In the genomic region with DNA sequence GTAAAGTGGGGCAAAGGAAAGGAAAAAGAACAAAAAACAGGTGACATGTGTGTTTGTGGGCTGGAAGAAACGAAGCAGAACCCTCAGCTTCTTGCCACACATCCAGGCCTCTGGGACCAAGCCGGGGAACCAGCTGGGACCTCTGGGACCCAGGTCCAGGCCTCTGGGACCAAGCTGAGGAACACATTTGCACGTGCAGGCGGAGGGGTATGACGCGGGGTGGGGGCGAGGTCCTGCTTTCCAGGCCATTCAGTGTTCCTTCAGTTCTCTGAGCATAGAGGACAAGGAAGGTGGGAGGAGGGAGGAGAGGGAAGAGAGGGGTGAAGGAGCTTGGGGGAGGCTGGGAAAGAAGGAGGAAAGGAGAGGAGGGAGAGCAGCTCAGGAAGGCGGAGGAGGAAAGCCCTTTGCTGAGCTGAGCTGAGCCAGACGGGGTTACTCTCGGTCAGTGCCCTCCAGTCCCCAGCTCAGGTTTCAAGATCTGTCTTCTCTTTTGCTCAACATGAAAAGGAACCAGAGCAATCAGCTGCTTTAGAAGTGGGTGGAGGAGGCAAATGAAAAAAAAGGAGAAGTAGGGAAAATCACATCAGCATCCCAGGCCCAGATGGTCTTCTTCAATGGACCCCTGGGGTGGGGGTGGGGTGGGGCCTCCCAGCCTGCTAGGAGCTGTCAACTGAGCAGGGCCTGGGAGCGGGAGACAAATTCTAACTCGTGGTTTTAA, we compare ENCODE assay signal across 8 cellular contexts. TPM values are rescaled to one million over a fixed set of nuclear protein-coding genes. Genes with fewer than 3 reads are reported as not detected.
DNase-seq lines count a peak whose midpoint lies in the region; ATAC-seq, FAIRE-seq and TF ChIP-seq lines count a peak whose summit lies in the region.

No MANE protein-coding gene starts in this region.

- WGBS in esophagus, 2 donors: 47 to 52% methylated on average over 12 of the region's 12 CpGs
- WGBS in small intestine, 3 donors: 57 to 81% (median 71%) methylated on average over 12 of the region's 12 CpGs

- DNase-seq in Calu3 (peak; percentile 43), RPMI8226 (peak; percentile 24), natural killer cell (no peak), small intestine (no peak)
- DNase-seq in activated CD4-positive, alpha-beta T cell treated with anti-CD3 and anti-CD28 coated beads, Interleukin-2, amount 50 U/mL, for 4 hours: no peak

- TF ChIP-seq CTCF in Calu3 (IDR thresholded peaks at IDR 0.05; ENCODE audit: unreplicated experiment) (no peak), natural killer cell (IDR thresholded peaks at IDR 0.05) (no peak)

- H3K4me1 Mint-ChIP-seq in Calu3 (ENCODE audit: low read depth, unreplicated experiment): peaks cover 9% of the 10 kb centered on the region
- H3K4me1 Mint-ChIP-seq in natural killer cell: no peaks in the 10 kb centered on the region

- H3K36me3 ChIP-seq in esophagus (ENCODE audit: control insufficient read depth in 2 of 2, insufficient read depth in 2 of 2, low read length in 1 of 2): peaks cover 2 to 4% of the 10 kb centered on the region in 2 donors
- H3K36me3 ChIP-seq in small intestine (ENCODE audit: control insufficient read depth in 2 of 2, insufficient read depth in 2 of 2, low read length in 2 of 2): no peaks in the 10 kb centered on the region

- H3K4me3 Mint-ChIP-seq in Calu3 (ENCODE audit: low read depth, unreplicated experiment) (no peak overlapping the region), natural killer cell (no peak overlapping the region)

- H3K9me3 Mint-ChIP-seq in Calu3 (ENCODE audit: low read depth, unreplicated experiment): no peaks in the 10 kb centered on the region
- no peaks in the 10 kb centered on the region for H3K9me3 Mint-ChIP-seq in natural killer cell

- no peak for FAIRE-seq in small intestine (lab: Jason Lieb, UNC)

- CTCF ChIA-PET in Calu3 (lab: Charles Lee): interaction anchor here (0.6 to 1.1 kb wide), 5 partner anchors 14 to 627 kb away, joined by 3 to 12 read pairs (median 5); no protein-coding TSS in a partner anchor

- peak; percentile 91 for ATAC-seq in GM21423 (IDR thresholded peaks at IDR 0.05; ENCODE audit: unreplicated experiment)
- peak; percentile 78 for ATAC-seq in HG03575 (IDR thresholded peaks at IDR 0.05; ENCODE audit: extremely low read depth, insufficient number of reproducible peaks, low FRiP score, unreplicated experiment)
- ATAC-seq in natural killer cell: peak; percentile 24 to 41 (median 40)

- H3K27me3 Mint-ChIP-seq in Calu3 (ENCODE audit: unreplicated experiment) (no peaks in the 10 kb centered on the region), natural killer cell (ENCODE audit: low read depth in 2 of 2) (peaks cover 0 to 3% of the 10 kb centered on the region in 2 donors)

- peak overlapping the region; percentile 52 to 61 for H3K27ac ChIP-seq in esophagus (ENCODE audit: low read depth in 2 of 2, low read length in 1 of 2)
- peak overlapping the region in 1 of 2 donors; percentile 79 for H3K27ac ChIP-seq in small intestine (ENCODE audit: low read depth in 1 of 2, low read length in 1 of 2)

- H3K9me3 ChIP-seq in esophagus (ENCODE audit: control insufficient read depth in 2 of 2, insufficient read depth in 1 of 2, low read depth in 1 of 2, low read length in 1 of 2) (no peaks in the 10 kb centered on the region), small intestine (ENCODE audit: control insufficient read depth, low read depth) (no peaks in the 10 kb centered on the region)

- H3K36me3 Mint-ChIP-seq in Calu3 (ENCODE audit: insufficient read depth, unreplicated experiment): no peaks in the 10 kb centered on the region
- no peaks in the 10 kb centered on the region for H3K36me3 Mint-ChIP-seq in natural killer cell

- BruUV-seq in Calu3 (replicated peaks; lab: Mats Ljungman, UMichigan): no TSS peak

- intact Hi-C loops in Calu3 (cut with micrococcal nuclease; ENCODE audit: unreplicated experiment): no loop called here
- intact Hi-C loops in natural killer cell (cut with micrococcal nuclease): no loop called here

- H3K27me3 ChIP-seq in esophagus (ENCODE audit: control insufficient read depth in 1 of 2, insufficient read depth in 2 of 2, low read length in 2 of 2): no peaks in the 10 kb centered on the region
- H3K27me3 ChIP-seq in small intestine (ENCODE audit: control insufficient read depth in 2 of 2, insufficient read depth in 2 of 2, low read length in 2 of 2): no peaks in the 10 kb centered on the region

- H3K27ac Mint-ChIP-seq in Calu3 (ENCODE audit: unreplicated experiment) (no peak overlapping the region), natural killer cell (no peak overlapping the region)

- H3K4me3 ChIP-seq in esophagus (ENCODE audit: low read depth in 1 of 2, low read length in 2 of 2) (no peak overlapping the region), small intestine (ENCODE audit: low read depth in 1 of 2, low read length in 2 of 2) (no peak overlapping the region)

- peaks cover 5 to 6% of the 10 kb centered on the region in 2 donors for H3K4me1 ChIP-seq in esophagus (ENCODE audit: control insufficient read depth in 2 of 2, insufficient read depth in 2 of 2, low read length in 1 of 2)
- H3K4me1 ChIP-seq in small intestine (ENCODE audit: control insufficient read depth in 2 of 2, insufficient read depth in 1 of 2, low read depth in 1 of 2, low read length in 1 of 2): peaks cover 0 to 5% of the 10 kb centered on the region in 2 donors

RNA-seq across cellular contexts. Expression of a gene that starts 59.1 kb away (rescaled TPM):
- total RNA-seq in Calu3 (2022): 0.76 and 0.78 TPM in 2 replicates
- 1 to 10 TPM; 2.7 to 2.9 TPM for polyA plus RNA-seq in esophagus
- total RNA-seq in natural killer cell: 10 to 100 TPM in 1 of 3 donors, 1 to 10 TPM in 2; 1.9 to 10.8 (median 4.8) TPM
- polyA plus RNA-seq in small intestine: 1 to 10 TPM; 1.6 to 3.2 (median 3.0) TPM

Comparison
In these comparisons a context has a peak if more than half of its experiments do, and no peak if none do; other contexts are left out.
1. DNase-seq: peak in Calu3 (single experiment) and RPMI8226 (single experiment); none in natural killer cell (single experiment), small intestine (single experiment) and activated CD4-positive, alpha-beta T cell treated with anti-CD3 and anti-CD28 coated beads, Interleukin-2, amount 50 U/mL, for 4 hours (0 of 2).
2. ATAC-seq: peak in every context shown above with its lines; median percentile 91 in GM21423; 78 in HG03575; 40 in natural killer cell.